In genomic region chr2:120786559-120786960, GRCh38 we compare ENCODE assay signal across 17 cellular contexts. TPM values are rescaled to one million over a fixed set of nuclear protein-coding genes. Genes with fewer than 3 reads are reported as not detected.
"Had no signal": no experiment of that assay in that cellular context is flagged by ENCODE, and none has a peak within 500 bp of the region (broad histone marks: within the 10 kb centered on the region; RNA-seq: fewer than 3 reads in every experiment).

No MANE protein-coding gene starts in this region.

- H3K36me3 ChIP-seq: esophagus squamous epithelium, upper lobe of left lung had no signal

- ATAC-seq: activated CD4-positive, alpha-beta T cell treated with anti-CD3 and anti-CD28 coated beads for 36 hours; activated CD8-positive, alpha-beta T cell treated with anti-CD3 and anti-CD28 coated beads for 36 hours; natural killer cell treated with Interleukin-12 subunit alpha and Interleukin-12 subunit beta and Interleukin-15 and Interleukin-18, amount 100 ng/mL, for 72 hours had no signal

- H3K27me3 Mint-ChIP-seq: activated CD4-positive, alpha-beta T cell treated with anti-CD3 and anti-CD28 coated beads for 36 hours; activated CD8-positive, alpha-beta T cell treated with anti-CD3 and anti-CD28 coated beads for 36 hours; natural killer cell treated with Interleukin-12 subunit alpha and Interleukin-12 subunit beta and Interleukin-15 and Interleukin-18, amount 100 ng/mL, for 72 hours; stimulated activated naive CD8-positive, alpha-beta T cell treated with anti-CD3 and anti-CD28 coated beads, Interleukin-15, Interleukin-2, amounts not matched to agents 100 ng/mL and 50 ng/mL, for 24 hours had no signal

- H3K27ac ChIP-seq: esophagus squamous epithelium, upper lobe of left lung, VCaP had no signal

- H3K9me3 Mint-ChIP-seq: activated CD8-positive, alpha-beta T cell treated with anti-CD3 and anti-CD28 coated beads for 36 hours; natural killer cell treated with Interleukin-12 subunit alpha and Interleukin-12 subunit beta and Interleukin-15 and Interleukin-18, amount 100 ng/mL, for 72 hours; stimulated activated naive CD8-positive, alpha-beta T cell treated with anti-CD3 and anti-CD28 coated beads, Interleukin-15, Interleukin-2, amounts not matched to agents 100 ng/mL and 50 ng/mL, for 24 hours had no signal

- H3K4me3 ChIP-seq: esophagus squamous epithelium, lung, upper lobe of left lung had no signal

- H3K27ac Mint-ChIP-seq: activated CD4-positive, alpha-beta T cell treated with anti-CD3 and anti-CD28 coated beads for 36 hours; activated CD8-positive, alpha-beta T cell treated with anti-CD3 and anti-CD28 coated beads for 36 hours; natural killer cell treated with Interleukin-12 subunit alpha and Interleukin-12 subunit beta and Interleukin-15 and Interleukin-18, amount 100 ng/mL, for 72 hours; stimulated activated naive CD8-positive, alpha-beta T cell treated with anti-CD3 and anti-CD28 coated beads, Interleukin-15, Interleukin-2, amounts not matched to agents 100 ng/mL and 50 ng/mL, for 24 hours had no signal

- H3K27me3 ChIP-seq: upper lobe of left lung had no signal

- DNase-seq: activated CD4-positive, alpha-beta T cell treated with anti-CD3 and anti-CD28 coated beads for 36 hours; activated CD8-positive, alpha-beta memory T cell treated with anti-CD3 and anti-CD28 coated beads, Interleukin-2, amount 50 U/mL, for 4 hours; activated CD8-positive, alpha-beta T cell treated with anti-CD3 and anti-CD28 coated beads for 36 hours; activated naive CD4-positive, alpha-beta T cell; aorta; esophagus squamous epithelium; foreskin fibroblast; glutamatergic neuron; stimulated activated CD4-positive, alpha-beta T cell treated with anti-CD3 and anti-CD28 coated beads, Interleukin-4, amount 100 ng/mL, for 24 hours; T-helper 1 cell; upper lobe of left lung had no signal

- H3K9me3 ChIP-seq: esophagus squamous epithelium, upper lobe of left lung had no signal

- H3K36me3 Mint-ChIP-seq: natural killer cell treated with Interleukin-12 subunit alpha and Interleukin-12 subunit beta and Interleukin-15 and Interleukin-18, amount 100 ng/mL, for 72 hours had no signal

- H3K4me3 Mint-ChIP-seq: activated CD4-positive, alpha-beta T cell treated with anti-CD3 and anti-CD28 coated beads for 36 hours; activated CD8-positive, alpha-beta T cell treated with anti-CD3 and anti-CD28 coated beads for 36 hours; natural killer cell treated with Interleukin-12 subunit alpha and Interleukin-12 subunit beta and Interleukin-15 and Interleukin-18, amount 100 ng/mL, for 72 hours; stimulated activated naive CD8-positive, alpha-beta T cell treated with anti-CD3 and anti-CD28 coated beads, Interleukin-15, Interleukin-2, amounts not matched to agents 100 ng/mL and 50 ng/mL, for 24 hours had no signal

RNA-seq across cellular contexts. Expression of gene GLI2, which starts 50.9 kb away (rescaled TPM):
- total RNA-seq: activated CD4-positive, alpha-beta T cell treated with anti-CD3 and anti-CD28 coated beads for 36 hours; activated CD8-positive, alpha-beta T cell treated with anti-CD3 and anti-CD28 coated beads for 36 hours; mononuclear cell; pulmonary artery endothelial cell had no signal
